In the genomic region with DNA sequence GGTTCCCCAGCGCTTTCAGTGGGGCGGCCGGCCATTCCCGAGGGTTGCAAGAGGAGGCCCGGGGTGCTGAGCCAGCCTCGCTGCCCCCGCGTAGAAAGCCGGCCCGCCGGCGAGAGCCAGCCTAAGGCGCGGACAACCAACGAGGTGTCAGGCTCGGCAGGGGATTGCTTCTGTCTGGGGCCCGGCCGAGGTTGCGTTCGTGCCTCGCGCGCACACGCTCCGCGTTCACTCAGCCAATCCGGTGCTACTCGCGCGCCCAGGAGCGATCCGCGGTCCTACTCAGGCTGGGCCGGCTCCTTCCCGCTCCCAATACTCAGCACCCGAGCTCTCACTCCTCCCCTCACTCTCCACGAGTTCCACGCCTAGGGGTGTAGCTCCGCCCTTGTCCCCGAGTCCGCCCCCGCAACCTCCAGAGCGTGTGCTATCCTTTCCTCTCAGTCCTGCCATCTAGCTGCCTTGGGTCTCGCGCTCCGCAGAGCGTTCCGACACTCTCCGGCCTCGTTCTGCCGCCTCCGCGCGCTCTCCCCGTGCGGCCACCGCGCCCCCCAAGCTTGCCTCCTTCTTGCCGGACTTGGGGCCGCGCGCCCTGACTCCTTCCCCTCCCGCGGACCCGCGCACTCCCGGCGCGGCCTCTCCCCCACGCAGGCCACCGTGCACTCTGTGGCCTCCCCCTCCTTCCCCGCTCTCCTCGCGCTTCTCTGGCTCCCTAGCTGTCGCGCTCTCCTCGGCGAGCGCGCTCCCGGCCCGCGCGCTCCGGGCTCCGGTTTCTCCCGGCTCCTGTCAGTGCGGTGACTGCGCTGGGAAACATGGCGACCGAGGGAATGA, we compare ENCODE assay signal across 1 cellular context.
A peak's percentile ranks its signal among the peaks of the same experiment; 100 is the strongest.
TF ChIP-seq lines count a peak whose summit lies in the region.

A gene (plus strand): TSS at position 426 of the 825 bp plus-strand sequence.

TF ChIP-seq in HepG2, 621 proteins besides CTCF, POLR2A, EP300 and RAD21 (continued from another document and continues in another):
- TF ChIP-seq, protein P1, sequence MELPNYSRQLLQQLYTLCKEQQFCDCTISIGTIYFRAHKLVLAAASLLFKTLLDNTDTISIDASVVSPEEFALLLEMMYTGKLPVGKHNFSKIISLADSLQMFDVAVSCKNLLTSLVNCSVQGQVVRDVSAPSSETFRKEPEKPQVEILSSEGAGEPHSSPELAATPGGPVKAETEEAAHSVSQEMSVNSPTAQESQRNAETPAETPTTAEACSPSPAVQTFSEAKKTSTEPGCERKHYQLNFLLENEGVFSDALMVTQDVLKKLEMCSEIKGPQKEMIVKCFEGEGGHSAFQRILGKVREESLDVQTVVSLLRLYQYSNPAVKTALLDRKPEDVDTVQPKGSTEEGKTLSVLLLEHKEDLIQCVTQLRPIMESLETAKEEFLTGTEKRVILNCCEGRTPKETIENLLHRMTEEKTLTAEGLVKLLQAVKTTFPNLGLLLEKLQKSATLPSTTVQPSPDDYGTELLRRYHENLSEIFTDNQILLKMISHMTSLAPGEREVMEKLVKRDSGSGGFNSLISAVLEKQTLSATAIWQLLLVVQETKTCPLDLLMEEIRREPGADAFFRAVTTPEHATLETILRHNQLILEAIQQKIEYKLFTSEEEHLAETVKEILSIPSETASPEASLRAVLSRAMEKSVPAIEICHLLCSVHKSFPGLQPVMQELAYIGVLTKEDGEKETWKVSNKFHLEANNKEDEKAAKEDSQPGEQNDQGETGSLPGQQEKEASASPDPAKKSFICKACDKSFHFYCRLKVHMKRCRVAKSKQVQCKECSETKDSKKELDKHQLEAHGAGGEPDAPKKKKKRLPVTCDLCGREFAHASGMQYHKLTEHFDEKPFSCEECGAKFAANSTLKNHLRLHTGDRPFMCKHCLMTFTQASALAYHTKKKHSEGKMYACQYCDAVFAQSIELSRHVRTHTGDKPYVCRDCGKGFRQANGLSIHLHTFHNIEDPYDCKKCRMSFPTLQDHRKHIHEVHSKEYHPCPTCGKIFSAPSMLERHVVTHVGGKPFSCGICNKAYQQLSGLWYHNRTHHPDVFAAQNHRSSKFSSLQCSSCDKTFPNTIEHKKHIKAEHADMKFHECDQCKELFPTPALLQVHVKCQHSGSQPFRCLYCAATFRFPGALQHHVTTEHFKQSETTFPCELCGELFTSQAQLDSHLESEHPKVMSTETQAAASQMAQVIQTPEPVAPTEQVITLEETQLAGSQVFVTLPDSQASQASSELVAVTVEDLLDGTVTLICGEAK (IDR thresholded peaks at IDR 0.05) = no peak
- TF ChIP-seq, protein P1 (CRISPR knock-in tag; IDR thresholded peaks at IDR 0.05) = peak; percentile 64
- TF ChIP-seq, protein P2, sequence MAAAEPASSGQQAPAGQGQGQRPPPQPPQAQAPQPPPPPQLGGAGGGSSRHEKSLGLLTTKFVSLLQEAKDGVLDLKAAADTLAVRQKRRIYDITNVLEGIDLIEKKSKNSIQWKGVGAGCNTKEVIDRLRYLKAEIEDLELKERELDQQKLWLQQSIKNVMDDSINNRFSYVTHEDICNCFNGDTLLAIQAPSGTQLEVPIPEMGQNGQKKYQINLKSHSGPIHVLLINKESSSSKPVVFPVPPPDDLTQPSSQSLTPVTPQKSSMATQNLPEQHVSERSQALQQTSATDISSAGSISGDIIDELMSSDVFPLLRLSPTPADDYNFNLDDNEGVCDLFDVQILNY (CRISPR knock-in tag; conservative IDR thresholded peaks at IDR 0.05) = peak; percentile 76
- TF ChIP-seq HMG20B (CRISPR knock-in tag; conservative IDR thresholded peaks at IDR 0.05) = peak; percentile 57
- no peak for TF ChIP-seq ZNF468 (CRISPR knock-in tag; IDR thresholded peaks at IDR 0.05)
- no peak for TF ChIP-seq ZNF720 (CRISPR knock-in tag; IDR thresholded peaks at IDR 0.05)
- no peak for TF ChIP-seq MBD4 (IDR thresholded peaks at IDR 0.05; ENCODE audit: borderline replicate concordance, low read length)
- TF ChIP-seq, protein P3, sequence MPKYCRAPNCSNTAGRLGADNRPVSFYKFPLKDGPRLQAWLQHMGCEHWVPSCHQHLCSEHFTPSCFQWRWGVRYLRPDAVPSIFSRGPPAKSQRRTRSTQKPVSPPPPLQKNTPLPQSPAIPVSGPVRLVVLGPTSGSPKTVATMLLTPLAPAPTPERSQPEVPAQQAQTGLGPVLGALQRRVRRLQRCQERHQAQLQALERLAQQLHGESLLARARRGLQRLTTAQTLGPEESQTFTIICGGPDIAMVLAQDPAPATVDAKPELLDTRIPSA (CRISPR knock-in tag; IDR thresholded peaks at IDR 0.05; ENCODE audit: borderline replicate concordance) = peak; percentile 64; the same call in 1 of the 2 replicates
- TF ChIP-seq, protein P4, sequence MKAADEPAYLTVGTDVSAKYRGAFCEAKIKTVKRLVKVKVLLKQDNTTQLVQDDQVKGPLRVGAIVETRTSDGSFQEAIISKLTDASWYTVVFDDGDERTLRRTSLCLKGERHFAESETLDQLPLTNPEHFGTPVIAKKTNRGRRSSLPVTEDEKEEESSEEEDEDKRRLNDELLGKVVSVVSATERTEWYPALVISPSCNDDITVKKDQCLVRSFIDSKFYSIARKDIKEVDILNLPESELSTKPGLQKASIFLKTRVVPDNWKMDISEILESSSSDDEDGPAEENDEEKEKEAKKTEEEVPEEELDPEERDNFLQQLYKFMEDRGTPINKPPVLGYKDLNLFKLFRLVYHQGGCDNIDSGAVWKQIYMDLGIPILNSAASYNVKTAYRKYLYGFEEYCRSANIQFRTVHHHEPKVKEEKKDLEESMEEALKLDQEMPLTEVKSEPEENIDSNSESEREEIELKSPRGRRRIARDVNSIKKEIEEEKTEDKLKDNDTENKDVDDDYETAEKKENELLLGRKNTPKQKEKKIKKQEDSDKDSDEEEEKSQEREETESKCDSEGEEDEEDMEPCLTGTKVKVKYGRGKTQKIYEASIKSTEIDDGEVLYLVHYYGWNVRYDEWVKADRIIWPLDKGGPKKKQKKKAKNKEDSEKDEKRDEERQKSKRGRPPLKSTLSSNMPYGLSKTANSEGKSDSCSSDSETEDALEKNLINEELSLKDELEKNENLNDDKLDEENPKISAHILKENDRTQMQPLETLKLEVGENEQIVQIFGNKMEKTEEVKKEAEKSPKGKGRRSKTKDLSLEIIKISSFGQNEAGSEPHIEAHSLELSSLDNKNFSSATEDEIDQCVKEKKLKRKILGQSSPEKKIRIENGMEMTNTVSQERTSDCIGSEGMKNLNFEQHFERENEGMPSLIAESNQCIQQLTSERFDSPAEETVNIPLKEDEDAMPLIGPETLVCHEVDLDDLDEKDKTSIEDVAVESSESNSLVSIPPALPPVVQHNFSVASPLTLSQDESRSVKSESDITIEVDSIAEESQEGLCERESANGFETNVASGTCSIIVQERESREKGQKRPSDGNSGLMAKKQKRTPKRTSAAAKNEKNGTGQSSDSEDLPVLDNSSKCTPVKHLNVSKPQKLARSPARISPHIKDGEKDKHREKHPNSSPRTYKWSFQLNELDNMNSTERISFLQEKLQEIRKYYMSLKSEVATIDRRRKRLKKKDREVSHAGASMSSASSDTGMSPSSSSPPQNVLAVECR (CRISPR knock-in tag; IDR thresholded peaks at IDR 0.05; ENCODE audit: borderline replicate concordance) = peak; percentile 91
- TF ChIP-seq ZNF737 (CRISPR knock-in tag; IDR thresholded peaks at IDR 0.05; ENCODE audit: borderline replicate concordance) = no peak
- TF ChIP-seq KLF16 (CRISPR knock-in tag; IDR thresholded peaks at IDR 0.05) = peak in 1 of 2 experiments; percentile 18; a peak in 1 of 4 replicates
- TF ChIP-seq, protein P5, sequence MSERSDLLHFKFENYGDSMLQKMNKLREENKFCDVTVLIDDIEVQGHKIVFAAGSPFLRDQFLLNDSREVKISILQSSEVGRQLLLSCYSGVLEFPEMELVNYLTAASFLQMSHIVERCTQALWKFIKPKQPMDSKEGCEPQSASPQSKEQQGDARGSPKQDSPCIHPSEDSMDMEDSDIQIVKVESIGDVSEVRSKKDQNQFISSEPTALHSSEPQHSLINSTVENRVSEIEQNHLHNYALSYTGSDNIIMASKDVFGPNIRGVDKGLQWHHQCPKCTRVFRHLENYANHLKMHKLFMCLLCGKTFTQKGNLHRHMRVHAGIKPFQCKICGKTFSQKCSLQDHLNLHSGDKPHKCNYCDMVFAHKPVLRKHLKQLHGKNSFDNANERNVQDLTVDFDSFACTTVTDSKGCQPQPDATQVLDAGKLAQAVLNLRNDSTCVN (CRISPR knock-in tag; IDR thresholded peaks at IDR 0.05; ENCODE audit: borderline replicate concordance) = no peak; the same call in 1 of the 2 replicates
- peak; percentile 18; the same call in 1 of the 2 replicates for TF ChIP-seq NCOA2 (CRISPR knock-in tag; IDR thresholded peaks at IDR 0.05)
- TF ChIP-seq CREM (IDR thresholded peaks at IDR 0.05) = peak; percentile 57; the same call in 1 of the 2 replicates
- no peak for TF ChIP-seq CREM (CRISPR knock-in tag; IDR thresholded peaks at IDR 0.05)
- TF ChIP-seq ZNF766 (CRISPR knock-in tag; IDR thresholded peaks at IDR 0.05; ENCODE audit: borderline replicate concordance) = no peak; the same call in 1 of the 2 replicates
- TF ChIP-seq, protein P6, sequence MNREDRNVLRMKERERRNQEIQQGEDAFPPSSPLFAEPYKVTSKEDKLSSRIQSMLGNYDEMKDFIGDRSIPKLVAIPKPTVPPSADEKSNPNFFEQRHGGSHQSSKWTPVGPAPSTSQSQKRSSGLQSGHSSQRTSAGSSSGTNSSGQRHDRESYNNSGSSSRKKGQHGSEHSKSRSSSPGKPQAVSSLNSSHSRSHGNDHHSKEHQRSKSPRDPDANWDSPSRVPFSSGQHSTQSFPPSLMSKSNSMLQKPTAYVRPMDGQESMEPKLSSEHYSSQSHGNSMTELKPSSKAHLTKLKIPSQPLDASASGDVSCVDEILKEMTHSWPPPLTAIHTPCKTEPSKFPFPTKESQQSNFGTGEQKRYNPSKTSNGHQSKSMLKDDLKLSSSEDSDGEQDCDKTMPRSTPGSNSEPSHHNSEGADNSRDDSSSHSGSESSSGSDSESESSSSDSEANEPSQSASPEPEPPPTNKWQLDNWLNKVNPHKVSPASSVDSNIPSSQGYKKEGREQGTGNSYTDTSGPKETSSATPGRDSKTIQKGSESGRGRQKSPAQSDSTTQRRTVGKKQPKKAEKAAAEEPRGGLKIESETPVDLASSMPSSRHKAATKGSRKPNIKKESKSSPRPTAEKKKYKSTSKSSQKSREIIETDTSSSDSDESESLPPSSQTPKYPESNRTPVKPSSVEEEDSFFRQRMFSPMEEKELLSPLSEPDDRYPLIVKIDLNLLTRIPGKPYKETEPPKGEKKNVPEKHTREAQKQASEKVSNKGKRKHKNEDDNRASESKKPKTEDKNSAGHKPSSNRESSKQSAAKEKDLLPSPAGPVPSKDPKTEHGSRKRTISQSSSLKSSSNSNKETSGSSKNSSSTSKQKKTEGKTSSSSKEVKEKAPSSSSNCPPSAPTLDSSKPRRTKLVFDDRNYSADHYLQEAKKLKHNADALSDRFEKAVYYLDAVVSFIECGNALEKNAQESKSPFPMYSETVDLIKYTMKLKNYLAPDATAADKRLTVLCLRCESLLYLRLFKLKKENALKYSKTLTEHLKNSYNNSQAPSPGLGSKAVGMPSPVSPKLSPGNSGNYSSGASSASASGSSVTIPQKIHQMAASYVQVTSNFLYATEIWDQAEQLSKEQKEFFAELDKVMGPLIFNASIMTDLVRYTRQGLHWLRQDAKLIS (CRISPR knock-in tag; IDR thresholded peaks at IDR 0.05) = no peak
- no peak for TF ChIP-seq ZNF549 (CRISPR knock-in tag; IDR thresholded peaks at IDR 0.05)
- no peak; the same call in 1 of the 2 replicates for TF ChIP-seq SOX5 (CRISPR knock-in tag; IDR thresholded peaks at IDR 0.05; ENCODE audit: borderline replicate concordance)
- TF ChIP-seq, protein P7, sequence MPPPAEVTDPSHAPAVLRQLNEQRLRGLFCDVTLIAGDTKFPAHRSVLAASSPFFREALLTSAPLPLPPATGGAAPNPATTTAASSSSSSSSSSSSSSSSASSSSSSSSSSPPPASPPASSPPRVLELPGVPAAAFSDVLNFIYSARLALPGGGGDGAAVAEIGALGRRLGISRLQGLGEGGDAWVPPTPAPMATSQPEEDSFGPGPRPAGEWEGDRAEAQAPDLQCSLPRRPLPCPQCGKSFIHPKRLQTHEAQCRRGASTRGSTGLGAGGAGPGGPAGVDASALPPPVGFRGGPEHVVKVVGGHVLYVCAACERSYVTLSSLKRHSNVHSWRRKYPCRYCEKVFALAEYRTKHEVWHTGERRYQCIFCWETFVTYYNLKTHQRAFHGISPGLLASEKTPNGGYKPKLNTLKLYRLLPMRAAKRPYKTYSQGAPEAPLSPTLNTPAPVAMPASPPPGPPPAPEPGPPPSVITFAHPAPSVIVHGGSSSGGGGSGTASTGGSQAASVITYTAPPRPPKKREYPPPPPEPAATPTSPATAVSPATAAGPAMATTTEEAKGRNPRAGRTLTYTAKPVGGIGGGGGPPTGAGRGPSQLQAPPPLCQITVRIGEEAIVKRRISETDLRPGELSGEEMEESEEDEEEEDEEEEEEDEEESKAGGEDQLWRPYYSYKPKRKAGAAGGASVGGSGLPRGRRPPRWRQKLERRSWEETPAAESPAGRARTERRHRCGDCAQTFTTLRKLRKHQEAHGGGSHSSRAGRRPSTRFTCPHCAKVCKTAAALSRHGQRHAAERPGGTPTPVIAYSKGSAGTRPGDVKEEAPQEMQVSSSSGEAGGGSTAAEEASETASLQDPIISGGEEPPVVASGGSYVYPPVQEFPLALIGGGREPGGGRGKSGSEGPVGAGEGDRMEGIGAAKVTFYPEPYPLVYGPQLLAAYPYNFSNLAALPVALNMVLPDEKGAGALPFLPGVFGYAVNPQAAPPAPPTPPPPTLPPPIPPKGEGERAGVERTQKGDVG (CRISPR knock-in tag; IDR thresholded peaks at IDR 0.05; ENCODE audit: borderline replicate concordance) = peak; percentile 61; the same call in 1 of the 2 replicates
- TF ChIP-seq, protein P8, sequence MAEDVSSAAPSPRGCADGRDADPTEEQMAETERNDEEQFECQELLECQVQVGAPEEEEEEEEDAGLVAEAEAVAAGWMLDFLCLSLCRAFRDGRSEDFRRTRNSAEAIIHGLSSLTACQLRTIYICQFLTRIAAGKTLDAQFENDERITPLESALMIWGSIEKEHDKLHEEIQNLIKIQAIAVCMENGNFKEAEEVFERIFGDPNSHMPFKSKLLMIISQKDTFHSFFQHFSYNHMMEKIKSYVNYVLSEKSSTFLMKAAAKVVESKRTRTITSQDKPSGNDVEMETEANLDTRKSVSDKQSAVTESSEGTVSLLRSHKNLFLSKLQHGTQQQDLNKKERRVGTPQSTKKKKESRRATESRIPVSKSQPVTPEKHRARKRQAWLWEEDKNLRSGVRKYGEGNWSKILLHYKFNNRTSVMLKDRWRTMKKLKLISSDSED (CRISPR knock-in tag; IDR thresholded peaks at IDR 0.05) = no peak
